Comparison of ENCODE assay signal across 1 cellular context in the genomic region with DNA sequence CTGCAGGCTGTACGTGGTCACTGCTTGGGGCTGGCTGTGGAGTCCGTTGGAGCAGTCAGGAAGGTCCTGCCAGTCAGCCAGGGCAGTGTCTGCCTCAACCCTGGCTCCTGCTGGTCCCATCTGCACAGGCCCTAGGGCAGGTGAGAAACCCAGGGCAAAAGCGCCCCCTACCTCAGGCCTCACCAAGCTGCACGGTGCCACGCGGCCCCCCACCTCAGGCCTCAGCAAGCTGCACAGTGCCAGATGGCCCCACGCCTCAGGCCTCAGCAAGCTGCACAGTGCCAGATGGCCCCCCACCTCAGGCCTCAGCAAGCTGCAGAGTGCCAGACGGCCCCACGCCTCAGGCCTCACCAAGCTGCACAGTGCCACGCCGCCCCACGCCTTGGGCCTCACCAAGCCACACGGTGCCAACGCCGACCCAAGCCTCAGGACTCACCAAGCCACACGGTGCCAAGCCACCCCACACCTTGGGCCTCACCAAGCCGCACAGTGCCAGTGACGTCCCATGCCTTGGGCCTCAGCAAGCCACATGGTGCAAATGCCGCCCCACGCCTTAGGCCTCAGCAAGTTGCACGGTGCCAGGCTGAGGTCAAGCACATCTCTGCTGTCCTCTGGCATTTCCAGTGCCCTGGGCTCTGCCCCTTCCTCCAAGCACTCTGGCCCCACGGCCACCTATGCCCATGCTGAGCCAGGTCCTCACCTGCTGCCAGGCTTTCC.
TF ChIP-seq lines count a peak whose summit lies in the region.

No MANE protein-coding gene starts in this region.

TF ChIP-seq in GM12878, 131 proteins besides CTCF, POLR2A, EP300 and RAD21:
- TF ChIP-seq SMC3 (IDR thresholded peaks at IDR 0.05; ENCODE audit: borderline replicate concordance, low read length) (peak; percentile 19; the same call in 1 of the 2 replicates), ZBED1 (IDR thresholded peaks at IDR 0.05; ENCODE audit: borderline replicate concordance) (no peak), HDGF (IDR thresholded peaks at IDR 0.05) (no peak)
